Comparison of ENCODE assay signal across 8 cellular contexts in the genomic region with DNA sequence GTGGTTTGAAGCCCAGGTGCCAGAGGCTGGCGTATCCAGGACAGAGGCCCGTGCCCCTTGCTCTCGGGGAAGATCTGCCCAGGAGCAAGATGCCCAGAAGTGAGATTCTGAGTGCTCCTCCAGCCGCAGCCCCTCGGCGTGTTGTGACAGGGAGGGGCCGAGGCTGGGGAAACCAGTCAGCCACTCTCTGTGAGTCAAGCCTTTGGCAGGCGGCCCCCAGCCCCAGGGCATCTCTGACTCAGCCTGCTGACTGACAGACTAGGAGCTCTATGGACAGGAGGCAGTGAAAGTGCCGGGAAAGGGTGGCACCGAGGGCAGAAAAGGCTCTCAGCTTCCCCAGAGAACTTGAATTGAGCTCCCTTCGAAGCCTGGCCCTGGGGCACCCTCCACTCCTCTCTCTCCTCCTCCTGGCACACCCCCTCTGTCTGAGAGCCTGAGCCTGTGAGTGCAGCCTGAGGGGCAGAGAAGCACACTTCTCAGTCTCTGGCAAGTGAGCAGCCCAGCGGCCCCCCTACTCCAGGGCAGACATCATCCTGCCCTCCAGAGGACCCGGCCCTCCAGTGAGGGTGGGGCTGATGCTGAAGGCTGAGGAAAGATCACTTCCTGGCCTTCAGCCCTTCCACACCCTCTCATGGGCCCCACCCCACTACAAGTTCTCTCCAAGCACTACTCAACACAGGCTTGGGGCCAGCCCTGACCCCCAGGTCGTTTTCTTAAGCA. TPM values are rescaled to one million over a fixed set of nuclear protein-coding genes. Genes with fewer than 3 reads are reported as not detected.
DNase-seq lines count a peak whose midpoint lies in the region; ATAC-seq and TF ChIP-seq lines count a peak whose summit lies in the region.

No MANE protein-coding gene starts in this region.

- H3K27me3 Mint-ChIP-seq in endodermal cell (ENCODE audit: insufficient read depth) = peaks cover 16% of the 10 kb centered on the region

- H3K4me3 ChIP-seq in BLaER1 = no peak overlapping the region; the same call in 1 of the 2 replicates
- no peak overlapping the region for H3K4me3 ChIP-seq in endodermal cell (ENCODE audit: low read length)
- no peak overlapping the region for H3K4me3 ChIP-seq in body of pancreas

- H3K4me2 ChIP-seq in BLaER1 = peak overlapping the region; percentile 67

- no peak overlapping the region for H3K27ac Mint-ChIP-seq in endodermal cell

- H3K9ac ChIP-seq in BLaER1 = peak overlapping the region; percentile 31; the same call in 1 of the 2 replicates
- no peak overlapping the region for H3K9ac ChIP-seq in endodermal cell (ENCODE audit: extremely low read depth, low read length, poor library complexity, severe bottlenecking)

- peaks cover 27% of the 10 kb centered on the region for H3K4me1 ChIP-seq in BLaER1
- no peaks in the 10 kb centered on the region for H3K4me1 ChIP-seq in endodermal cell (ENCODE audit: control insufficient read depth, insufficient read depth, low read length)
- no peaks in the 10 kb centered on the region for H3K4me1 ChIP-seq in body of pancreas

- H3K9me3 ChIP-seq in BLaER1 = peaks cover 36% of the 10 kb centered on the region
- no peaks in the 10 kb centered on the region for H3K9me3 ChIP-seq in endodermal cell (ENCODE audit: control insufficient read depth, low read length)
- no peaks in the 10 kb centered on the region for H3K9me3 ChIP-seq in body of pancreas

- H4K20me1 ChIP-seq in BLaER1 = no peaks in the 10 kb centered on the region

- peak; percentile 51 to 83 for DNase-seq in NCI-H446 (lab: John Stamatoyannopoulos, UW)
- DNase-seq in endodermal cell = peak; percentile 77
- DNase-seq in myocyte (ENCODE audit: low read depth) = peak; percentile 87
- no peak for DNase-seq in body of pancreas

- WGBS in endodermal cell (ENCODE audit: insufficient coverage in 1 of 2, insufficient read length in 1 of 2), 2 experiments = 71 to 75% methylated on average over 4 to 14 of the region's 14 CpGs
- WGBS in body of pancreas, 2 donors = 40 to 69% methylated on average over 6 to 14 of the region's 14 CpGs

- H3K36me3 Mint-ChIP-seq in endodermal cell (ENCODE audit: low read depth) = no peaks in the 10 kb centered on the region

- H3K27me3 ChIP-seq in BLaER1 = no peaks in the 10 kb centered on the region
- H3K27me3 ChIP-seq in endodermal cell (ENCODE audit: control insufficient read depth, insufficient read depth, low read length, poor library complexity, severe bottlenecking) = peaks cover 6% of the 10 kb centered on the region
- H3K27me3 ChIP-seq in body of pancreas = no peaks in the 10 kb centered on the region

- TF ChIP-seq CTCF in endodermal cell (conservative IDR thresholded peaks at IDR 0.05) = no peak
- no peak for TF ChIP-seq CTCF in body of pancreas (IDR thresholded peaks at IDR 0.05)

- TF ChIP-seq POLR2A in body of pancreas (IDR thresholded peaks at IDR 0.05) = no peak

- ATAC-seq in GM18498 (IDR thresholded peaks at IDR 0.05; ENCODE audit: unreplicated experiment) (no peak), GM21515 (IDR thresholded peaks at IDR 0.05; ENCODE audit: unreplicated experiment) (no peak), GM19023 (IDR thresholded peaks at IDR 0.05; ENCODE audit: unreplicated experiment) (no peak), body of pancreas (no peak)

- intact Hi-C loops in body of pancreas (cut with DNase I) = no loop called here

- H3K9me3 Mint-ChIP-seq in endodermal cell = peaks cover 21% of the 10 kb centered on the region

- H3K4me3 Mint-ChIP-seq in endodermal cell = no peak overlapping the region

- H3K27ac ChIP-seq in BLaER1 = peak overlapping the region; percentile 76
- no peak overlapping the region for H3K27ac ChIP-seq in endodermal cell (ENCODE audit: low read depth, low read length)
- H3K27ac ChIP-seq in body of pancreas = no peak overlapping the region

- no peaks in the 10 kb centered on the region for H3K36me3 ChIP-seq in BLaER1
- no peaks in the 10 kb centered on the region for H3K36me3 ChIP-seq in endodermal cell (ENCODE audit: control insufficient read depth, insufficient read depth, low read length)
- H3K36me3 ChIP-seq in body of pancreas (replicated peaks in 1 of 2; ENCODE audit: insufficient read depth in 1 of 2, low read depth in 2 of 2) = no peaks in the 10 kb centered on the region

- no peaks in the 10 kb centered on the region for H3K4me1 Mint-ChIP-seq in endodermal cell

RNA-seq across cellular contexts. Expression of gene CYP26B1, which starts 32.1 kb away (rescaled TPM):
- total RNA-seq in endodermal cell = under 1 TPM; 0.09 to 0.91 TPM
- polyA plus RNA-seq in endodermal cell (2013, experiment 1 of 2) = 8.0 TPM
- 7.7 TPM for polyA plus RNA-seq in endodermal cell (2013, experiment 2 of 2)
- total RNA-seq in myocyte = 0.10 and 0.19 TPM in 2 replicates
- 0.29 TPM for polyA plus RNA-seq in myocyte (2012)
- 1 to 10 TPM in 1 of 2 donors, under 1 TPM in 1; 0.52 to 4.9 TPM for total RNA-seq in body of pancreas

Comparison
In these comparisons a context has a peak if more than half of its experiments do, and no peak if none do; other contexts are left out.
1. DNase-seq: peak in NCI-H446 (2 of 2), endodermal cell (single experiment) and myocyte (single experiment); none in body of pancreas (0 of 4).